ENCODE assay signal across 17 cellular contexts in the genomic region with DNA sequence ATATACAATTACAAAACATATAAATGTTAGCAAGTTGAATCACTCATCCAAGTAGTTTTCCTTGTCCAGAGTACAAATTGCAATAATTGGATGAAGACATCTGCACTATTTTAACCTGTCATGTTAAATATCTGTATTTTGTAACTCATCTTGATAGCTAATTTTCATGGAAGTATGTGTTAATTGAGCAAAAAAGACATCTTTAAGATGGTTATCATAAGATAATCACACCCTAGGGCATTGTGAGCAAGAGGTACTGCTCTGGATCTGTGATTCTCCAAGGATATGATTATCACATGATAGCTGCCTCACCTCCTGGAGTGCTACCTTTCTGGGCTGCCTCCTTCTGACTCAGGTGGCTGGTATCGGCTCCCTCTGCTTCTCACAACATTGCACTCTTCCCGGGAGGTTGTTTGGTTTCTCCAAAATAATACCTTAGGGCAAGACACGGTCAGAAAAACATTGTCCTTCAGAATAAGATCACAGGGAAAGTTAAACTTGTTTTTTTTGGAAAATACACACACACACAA.
"Had no signal": no experiment of that assay in that cellular context is flagged by ENCODE, and none has a peak within 500 bp of the region (broad histone marks: within the 10 kb centered on the region; RNA-seq: fewer than 3 reads in every experiment).

No MANE protein-coding gene starts in this region.

- H3K36me3 ChIP-seq: adrenal gland, cardiac muscle cell, right lobe of liver, suprapubic skin, WERI-Rb-1 had no signal

- H3K9ac ChIP-seq: parathyroid adenoma had no signal

- ATAC-seq: activated T-cell treated with anti-CD3 and anti-CD28 coated beads, Interleukin-2, amount 50 U/mL, for 72 hours; natural killer cell treated with Interleukin-12 subunit alpha and Interleukin-12 subunit beta and Interleukin-15 and Interleukin-18, amount 100 ng/mL, for 72 hours; right lobe of liver; stimulated activated naive CD8-positive, alpha-beta T cell treated with anti-CD3 and anti-CD28 coated beads, Interleukin-15, amount 100 ng/mL, for 72 hours had no signal

- H3K9me3 ChIP-seq: adrenal gland, right lobe of liver, suprapubic skin had no signal

- DNase-seq: activated CD4-positive, alpha-beta T cell treated with anti-CD3 and anti-CD28 coated beads for 1 hour; activated effector memory CD4-positive, alpha-beta T cell treated with anti-CD3 and anti-CD28 coated beads, Interleukin-2, amount 50 U/mL, for 16 hours; activated T-cell treated with anti-CD3 and anti-CD28 coated beads, Interleukin-2, amount 50 U/mL, for 72 hours; adrenal gland; effector CD8-positive, alpha-beta T cell; kidney glomerular epithelial cell; right lobe of liver; small intestine; stimulated activated CD4-positive, alpha-beta T cell treated with anti-CD3 and anti-CD28 coated beads, Interleukin-15, amount 100 ng/mL, for 24 hours; stimulated activated CD4-positive, alpha-beta T cell treated with anti-CD3 and anti-CD28 coated beads, Interleukin-2, amount 100 ng/mL, for 48 hours; stimulated activated naive CD8-positive, alpha-beta T cell treated with anti-CD3 and anti-CD28 coated beads, Interleukin-15, amount 100 ng/mL, for 72 hours; T-helper 2 cell; WERI-Rb-1 had no signal

- H3K27ac ChIP-seq: adrenal gland, cardiac muscle cell, parathyroid adenoma, right lobe of liver, suprapubic skin, WERI-Rb-1 had no signal

- H3K27me3 ChIP-seq: adrenal gland, cardiac muscle cell, right lobe of liver had no signal

- H3K79me2 ChIP-seq: parathyroid adenoma had no signal

- H3K4me3 ChIP-seq: adrenal gland, cardiac muscle cell, right lobe of liver, suprapubic skin had no signal

- H3K4me1 ChIP-seq: adrenal gland, parathyroid adenoma, right lobe of liver had no signal

- H2AFZ ChIP-seq: parathyroid adenoma had no signal
